8 cellular contexts compared by ENCODE assay signal in genomic region chr1:84690397-84691138, GRCh38. TPM values are rescaled to one million over a fixed set of nuclear protein-coding genes. Genes with fewer than 3 reads are reported as not detected.
DNase-seq lines count a peak whose midpoint lies in the region; ATAC-seq and TF ChIP-seq lines count a peak whose summit lies in the region.

TSS of gene SSX2IP (minus strand) at chr1:84690461. CDS start at chr1:84671219, 19,242 bp downstream.

- H3K9me3 Mint-ChIP-seq in endodermal cell, result no peaks in the 10 kb centered on the region

- no peak within 1 kb of the TSS for H4K5ac ChIP-seq in mesendoderm (ENCODE audit: low read length)

- H2AK5ac ChIP-seq in mesendoderm (ENCODE audit: low read length), result no peak within 1 kb of the TSS

- H3K79me1 ChIP-seq in mesendoderm (ENCODE audit: low read length), result peaks cover 9% of the 10 kb centered on the region

- H3K4me2 ChIP-seq in mesendoderm (ENCODE audit: low read length), result peak within 1 kb of the TSS; percentile 91

- in situ Hi-C loops in Caki2 (cut with HindIII; ENCODE audit: low pct_unique_long_range_greater_than_20kb, low sequenced_read_pairs), result no loop called here

- H3K4me1 ChIP-seq in HUES48 (ENCODE audit: control insufficient read depth, insufficient read depth, low read length) (peaks cover 26% of the 10 kb centered on the region), NT2/D1 (ENCODE audit: insufficient read depth, insufficient read length) (no peaks in the 10 kb centered on the region), endodermal cell (ENCODE audit: control insufficient read depth, insufficient read depth, low read length) (peaks cover 2% of the 10 kb centered on the region), mesendoderm (ENCODE audit: control insufficient read depth, low read depth, low read length) (peaks cover 2% of the 10 kb centered on the region)

- 0 to 1% methylated on average over 13 to 68 of the region's 68 CpGs for WGBS in endodermal cell (ENCODE audit: insufficient coverage in 1 of 2, insufficient read length in 1 of 2), 2 experiments
- no CpG with 5 or more reads among the region's 68 CpGs for WGBS in mesendoderm (ENCODE audit: extremely low coverage, insufficient coverage, low lambda C conversion rate)

- peak within 1 kb of the TSS; percentile 99 for H4K8ac ChIP-seq in mesendoderm (ENCODE audit: low read depth, low read length)

- H3K79me2 ChIP-seq in mesendoderm (ENCODE audit: control insufficient read depth, insufficient read depth, low read length), result peaks cover 16% of the 10 kb centered on the region

- H2BK120ac ChIP-seq in mesendoderm (ENCODE audit: low read depth, low read length), result peak within 1 kb of the TSS; percentile 10

- peak within 1 kb of the TSS; percentile 22 for H3K4ac ChIP-seq in mesendoderm (ENCODE audit: low read depth, low read length)

- H3K36me3 Mint-ChIP-seq in endodermal cell (ENCODE audit: low read depth), result no peaks in the 10 kb centered on the region

- H3K27ac Mint-ChIP-seq in endodermal cell, result peak within 1 kb of the TSS; percentile 77

- peak within 1 kb of the TSS; percentile 63 for H3K4me3 Mint-ChIP-seq in endodermal cell

- peak within 1 kb of the TSS; percentile 94 for H3K27ac ChIP-seq in HUES48 (ENCODE audit: low read depth, low read length)
- H3K27ac ChIP-seq in endodermal cell (ENCODE audit: low read depth, low read length), result peak within 1 kb of the TSS; percentile 85
- H3K27ac ChIP-seq in mesendoderm (ENCODE audit: low read depth, low read length), result peak within 1 kb of the TSS; percentile 70

- TF ChIP-seq CTCF in endodermal cell (conservative IDR thresholded peaks at IDR 0.05), result no peak

- H3K4me1 Mint-ChIP-seq in endodermal cell, result peaks cover 35% of the 10 kb centered on the region

- no peak within 1 kb of the TSS for H2BK5ac ChIP-seq in mesendoderm (ENCODE audit: low read length)

- peak within 1 kb of the TSS; percentile 73 for H3K4me3 ChIP-seq in HUES48 (ENCODE audit: low read depth, low read length)
- H3K4me3 ChIP-seq in NT2/D1 (ENCODE audit: insufficient read length, low read depth), result peak within 1 kb of the TSS; percentile 73
- H3K4me3 ChIP-seq in endodermal cell (ENCODE audit: low read length), result peak within 1 kb of the TSS; percentile 91
- H3K4me3 ChIP-seq in mesendoderm (ENCODE audit: low read length), result peak within 1 kb of the TSS; percentile 76

- H3K36me3 ChIP-seq in HUES48 (ENCODE audit: control insufficient read depth, insufficient read depth, low read length), result no peaks in the 10 kb centered on the region
- no peaks in the 10 kb centered on the region for H3K36me3 ChIP-seq in NT2/D1 (ENCODE audit: insufficient read depth, insufficient read length, low read length)
- no peaks in the 10 kb centered on the region for H3K36me3 ChIP-seq in endodermal cell (ENCODE audit: control insufficient read depth, insufficient read depth, low read length)
- H3K36me3 ChIP-seq in mesendoderm (ENCODE audit: control insufficient read depth, insufficient read depth, low read length), result no peaks in the 10 kb centered on the region

- H3K18ac ChIP-seq in mesendoderm (ENCODE audit: low read length), result peak within 1 kb of the TSS; percentile 75

- H2BK15ac ChIP-seq in mesendoderm (replicated peaks; ENCODE audit: low read depth), result no peak within 1 kb of the TSS

- H3K9me3 ChIP-seq in HUES48 (ENCODE audit: control insufficient read depth, insufficient read depth, low read length) (no peaks in the 10 kb centered on the region), NT2/D1 (ENCODE audit: insufficient read depth, low read length) (no peaks in the 10 kb centered on the region), endodermal cell (ENCODE audit: control insufficient read depth, low read length) (no peaks in the 10 kb centered on the region)

- H3K23ac ChIP-seq in mesendoderm (ENCODE audit: low read length), result no peak within 1 kb of the TSS

- DNase-seq in Caki2 (ENCODE audit: low read depth), result peak; percentile 93
- peak; percentile 98 for DNase-seq in NT2/D1 (ENCODE audit: low read depth, low spot score)
- DNase-seq in activated CD8-positive, alpha-beta memory T cell treated with anti-CD3 and anti-CD28 coated beads, Interleukin-2, amount 50 U/mL, for 1 hour (ENCODE audit: extremely low read depth), result peak; percentile 97
- peak; percentile 99 for DNase-seq in endodermal cell
- DNase-seq in mesendoderm, result peak; percentile 98
- peak; percentile 100 for DNase-seq in stimulated activated CD8-positive, alpha-beta memory T cell treated with anti-CD3 and anti-CD28 coated beads, Interleukin-12 subunit alpha, Interleukin-12 subunit beta, amount 100 ng/mL, for 4 hours (ENCODE audit: low read depth)

- peak; percentile 91 for ATAC-seq in GM21423 (IDR thresholded peaks at IDR 0.05; ENCODE audit: unreplicated experiment)

- H3K27me3 Mint-ChIP-seq in endodermal cell (ENCODE audit: insufficient read depth), result peaks cover 35% of the 10 kb centered on the region

- H3K56ac ChIP-seq in mesendoderm (ENCODE audit: low read length), result peak within 1 kb of the TSS; percentile 92

- H3K9ac ChIP-seq in HUES48 (ENCODE audit: low read depth, low read length), result peak within 1 kb of the TSS; percentile 75
- H3K9ac ChIP-seq in NT2/D1 (ENCODE audit: insufficient read length, low read depth), result peak within 1 kb of the TSS; percentile 85
- peak within 1 kb of the TSS; percentile 68 for H3K9ac ChIP-seq in endodermal cell (ENCODE audit: extremely low read depth, low read length, poor library complexity, severe bottlenecking)
- peak within 1 kb of the TSS; percentile 85 for H3K9ac ChIP-seq in mesendoderm (ENCODE audit: low read length)

- H3K27me3 ChIP-seq in HUES48 (ENCODE audit: control insufficient read depth, insufficient read depth, low read length) (no peaks in the 10 kb centered on the region), NT2/D1 (ENCODE audit: insufficient read depth, insufficient read length) (peaks cover 15% of the 10 kb centered on the region), endodermal cell (ENCODE audit: control insufficient read depth, insufficient read depth, low read length, poor library complexity, severe bottlenecking) (peaks cover 16% of the 10 kb centered on the region), mesendoderm (ENCODE audit: insufficient read depth, low read length, poor library complexity) (no peaks in the 10 kb centered on the region)

RNA-seq across cellular contexts. Expression of gene SSX2IP, which starts in this region (rescaled TPM):
- 13.8 and 21.4 TPM in 2 replicates for total RNA-seq in Caki2 (2014; rRNA removed; shearing (Covaris generic); ENCODE audit: low replicate concordance)
- total RNA-seq in endodermal cell, result 10 to 100 TPM; 16.6 to 21.8 TPM
- 18.8 TPM for polyA plus RNA-seq in endodermal cell (2013, experiment 1 of 2)
- 19.6 TPM for polyA plus RNA-seq in endodermal cell (2013, experiment 2 of 2)
- 9.5 TPM for polyA plus RNA-seq in mesendoderm (2013, experiment 1 of 2)
- 9.3 TPM for polyA plus RNA-seq in mesendoderm (2013, experiment 2 of 2)

Comparison
In these comparisons a context has a peak if more than half of its experiments do, and no peak if none do; other contexts are left out.
1. Peak in every context shown above with its lines: DNase-seq, ATAC-seq, H3K4me3 ChIP-seq and H3K27ac ChIP-seq.